Comparison of ENCODE assay signal across 20 cellular contexts in the genomic region with DNA sequence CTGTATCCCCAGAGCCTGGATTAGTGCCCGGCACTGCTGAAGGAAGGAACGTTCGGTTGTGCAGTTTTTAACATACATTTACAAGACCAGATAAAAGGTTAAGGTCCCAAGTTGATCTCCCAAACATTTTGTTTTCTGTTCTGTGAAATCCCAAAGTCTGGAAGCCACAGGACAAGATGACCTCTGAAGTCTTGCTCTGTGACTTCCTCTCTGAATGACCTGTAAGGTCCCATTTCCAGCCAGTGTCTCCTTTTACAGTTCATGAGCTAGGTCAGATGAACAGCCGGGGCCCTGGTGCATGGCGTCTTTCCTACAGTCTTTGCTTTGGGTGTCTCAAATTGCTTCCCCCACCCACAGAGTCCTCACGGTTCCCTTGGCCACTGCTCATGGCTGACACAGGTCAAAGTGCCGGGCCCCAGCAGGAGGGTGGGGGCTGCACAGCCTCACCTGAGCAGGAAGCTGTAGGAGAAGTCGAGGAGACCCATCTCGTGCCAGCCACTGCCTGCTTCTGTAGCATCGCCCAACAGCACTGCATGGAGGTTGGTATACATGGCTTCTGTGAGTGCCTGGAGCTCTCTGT. TPM values are rescaled to one million over a fixed set of nuclear protein-coding genes. Genes with fewer than 3 reads are reported as not detected.
A peak's percentile ranks its signal among the peaks of the same experiment; 100 is the strongest.
DNase-seq lines count a peak whose midpoint lies in the region; ATAC-seq and TF ChIP-seq lines count a peak whose summit lies in the region.
"Had no signal": no experiment of that assay in that cellular context is flagged by ENCODE, and none has a peak within 500 bp of the region (broad histone marks: within the 10 kb centered on the region; RNA-seq: fewer than 3 reads in every experiment).

No MANE protein-coding gene starts in this region.

- H3K36me3 ChIP-seq in right atrium auricular region (peaks cover 33% of the 10 kb centered on the region), left ventricle myocardium inferior (peaks cover 10% of the 10 kb centered on the region), esophagus squamous epithelium (peaks cover 0 to 25% (median 0%) of the 10 kb centered on the region in 3 donors)

- no peaks in the 10 kb centered on the region for H3K4me1 ChIP-seq in right atrium auricular region
- no peaks in the 10 kb centered on the region for H3K4me1 ChIP-seq in left ventricle myocardium inferior
- peaks cover 0 to 6% (median 0%) of the 10 kb centered on the region in 3 donors for H3K4me1 ChIP-seq in esophagus squamous epithelium

- H3K4me3 ChIP-seq in right atrium auricular region: no peak overlapping the region
- no peak overlapping the region for H3K4me3 ChIP-seq in left ventricle myocardium inferior
- no peak overlapping the region for H3K4me3 ChIP-seq in esophagus squamous epithelium
- H3K4me3 ChIP-seq: GM12878 had no signal

- peak overlapping the region; percentile 87 for H3K27ac Mint-ChIP-seq in stimulated activated effector memory CD8-positive, alpha-beta T cell treated with anti-CD3 and anti-CD28 coated beads, Interleukin-12 subunit alpha, Interleukin-12 subunit beta, amount 100 ng/mL, for 72 hours

- H3K9me3 Mint-ChIP-seq in stimulated activated effector memory CD8-positive, alpha-beta T cell treated with anti-CD3 and anti-CD28 coated beads, Interleukin-12 subunit alpha, Interleukin-12 subunit beta, amount 100 ng/mL, for 72 hours: peaks cover 3% of the 10 kb centered on the region

- H3K9me3 ChIP-seq in right atrium auricular region (peaks cover 0 to 4% of the 10 kb centered on the region in 2 donors), left ventricle myocardium inferior (replicated peaks) (no peaks in the 10 kb centered on the region), esophagus squamous epithelium (peaks cover 0 to 8% (median 0%) of the 10 kb centered on the region in 3 donors)

- ATAC-seq in stimulated activated effector memory CD8-positive, alpha-beta T cell treated with anti-CD3 and anti-CD28 coated beads, Interleukin-12 subunit alpha, Interleukin-12 subunit beta, amount 100 ng/mL, for 72 hours: no peak
- ATAC-seq: GM12878 had no signal

- H3K27me3 ChIP-seq in right atrium auricular region (no peaks in the 10 kb centered on the region), left ventricle myocardium inferior (ENCODE audit: low read depth) (no peaks in the 10 kb centered on the region), esophagus squamous epithelium (peaks cover 0 to 12% (median 0%) of the 10 kb centered on the region in 4 donors)

- WGBS in esophagus squamous epithelium, 2 donors: 44 to 77% methylated on average over 4 of the region's 10 CpGs

- TF ChIP-seq POLR2A in esophagus squamous epithelium (IDR thresholded peaks at IDR 0.05): no peak

- H3K27ac ChIP-seq in right atrium auricular region (no peak overlapping the region), left ventricle myocardium inferior (replicated peaks) (no peak overlapping the region), esophagus squamous epithelium (peak overlapping the region in 1 of 4 donors; percentile 9)
- H3K27ac ChIP-seq: HL-60 had no signal

- TF ChIP-seq CTCF in right atrium auricular region (IDR thresholded peaks at IDR 0.05) (no peak), left ventricle myocardium inferior (IDR thresholded peaks at IDR 0.05; ENCODE audit: borderline replicate concordance) (no peak), esophagus squamous epithelium (IDR thresholded peaks at IDR 0.05) (no peak)

- peaks cover 40% of the 10 kb centered on the region for H3K4me1 Mint-ChIP-seq in stimulated activated effector memory CD8-positive, alpha-beta T cell treated with anti-CD3 and anti-CD28 coated beads, Interleukin-12 subunit alpha, Interleukin-12 subunit beta, amount 100 ng/mL, for 72 hours

- intact Hi-C loops in left ventricle myocardium inferior (cut with micrococcal nuclease) (loop anchor here (5.0 kb wide), 1 partner anchor 63 kb away; no protein-coding TSS in a partner anchor), esophagus squamous epithelium (cut with DNase I) (loop anchor here (5.0 to 10.0 kb wide), 2 partner anchors 63 to 341 kb away; no protein-coding TSS in a partner anchor)

- DNase-seq in right atrium auricular region (ENCODE audit: low spot score): peak; percentile 52
- DNase-seq in left ventricle myocardium inferior: no peak
- DNase-seq in left kidney (ENCODE audit: low read depth, low spot score): peak; percentile 78
- no peak for DNase-seq in stimulated activated effector memory CD8-positive, alpha-beta T cell treated with anti-CD3 and anti-CD28 coated beads, Interleukin-12 subunit alpha, Interleukin-12 subunit beta, amount 100 ng/mL, for 72 hours (ENCODE audit: low spot score in 2 of 2)
- no peak for DNase-seq in KBM-7
- DNase-seq in inferior parietal cortex (ENCODE audit: extremely low spot score): no peak
- no peak for DNase-seq in esophagus squamous epithelium (lab: John Stamatoyannopoulos, UW)
- DNase-seq: C1 segment of cervical spinal cord, DMS79 treated with DMSO at 0.1 percent for 48 hours, HCEC 1CT, MV-4-11, NCI-H1436, NCI-H2029, NCI-H2171, NCI-H446 treated with DMSO at 0.1 percent for 48 hours, OCI-M1, RPMI8226 had no signal

- H3K36me3 Mint-ChIP-seq in stimulated activated effector memory CD8-positive, alpha-beta T cell treated with anti-CD3 and anti-CD28 coated beads, Interleukin-12 subunit alpha, Interleukin-12 subunit beta, amount 100 ng/mL, for 72 hours: peaks cover 11% of the 10 kb centered on the region

- in situ Hi-C loops in KBM-7 (cut with MboI; ENCODE audit: low pct_unique_long_range_greater_than_20kb, low sequenced_read_pairs): no loop called here

- no peak overlapping the region for H3K4me3 Mint-ChIP-seq in stimulated activated effector memory CD8-positive, alpha-beta T cell treated with anti-CD3 and anti-CD28 coated beads, Interleukin-12 subunit alpha, Interleukin-12 subunit beta, amount 100 ng/mL, for 72 hours

RNA-seq across cellular contexts. Expression of gene PTGIS, which starts 24.0 kb away (rescaled TPM):
- 100 to 1,000 TPM in 1 of 2 donors, 10 to 100 TPM in 1; 59.8 to 169 TPM for total RNA-seq in right atrium auricular region
- total RNA-seq in left ventricle myocardium inferior: 26.3 TPM
- total RNA-seq in esophagus squamous epithelium: 10 to 100 TPM in 2 of 4 donors, 1 to 10 TPM in 2; 1.6 to 34.1 (median 8.6) TPM
- total RNA-seq: A673 had no signal

Comparison
In these comparisons a context has a peak if more than half of its experiments do, and no peak if none do; other contexts are left out.
1. DNase-seq: peak in right atrium auricular region (single experiment) and left kidney (single experiment); none in left ventricle myocardium inferior (single experiment), stimulated activated effector memory CD8-positive, alpha-beta T cell treated with anti-CD3 and anti-CD28 coated beads, Interleukin-12 subunit alpha, Interleukin-12 subunit beta, amount 100 ng/mL, for 72 hours (0 of 2), KBM-7 (single experiment), inferior parietal cortex (single experiment) and esophagus squamous epithelium (single experiment).